Comparison of ENCODE assay signal across 8 cellular contexts in genomic region chr6:73579389-73579788, GRCh38. TPM values are rescaled to one million over a fixed set of nuclear protein-coding genes. Genes with fewer than 3 reads are reported as not detected.
DNase-seq lines count a peak whose midpoint lies in the region; ATAC-seq, FAIRE-seq and TF ChIP-seq lines count a peak whose summit lies in the region.

No MANE protein-coding gene starts in this region.

- H2AFZ ChIP-seq in astrocyte (ENCODE audit: low read depth, low read length), result no peak overlapping the region

- H3K9me3 ChIP-seq in astrocyte (ENCODE audit: insufficient read depth, low read depth, low read length) (no peaks in the 10 kb centered on the region), lung (ENCODE audit: control insufficient read depth in 2 of 2, insufficient read depth in 1 of 2, low read length in 1 of 2) (no peaks in the 10 kb centered on the region)

- H3K27ac ChIP-seq in astrocyte (ENCODE audit: low read depth, low read length) (peak overlapping the region; percentile 99), lung (ENCODE audit: low read depth in 1 of 2, low read length in 1 of 2) (peak overlapping the region; percentile 90 to 91)

- no peaks in the 10 kb centered on the region for H3K79me2 ChIP-seq in astrocyte (ENCODE audit: insufficient read depth, low read length)

- H3K27me3 ChIP-seq in astrocyte (ENCODE audit: insufficient read depth, low read length) (no peaks in the 10 kb centered on the region), lung (ENCODE audit: control insufficient read depth, insufficient read depth) (no peaks in the 10 kb centered on the region)

- H3K9me3 Mint-ChIP-seq in activated T-cell treated with anti-CD3 and anti-CD28 coated beads, Interleukin-2, amount 50 U/mL, for 24 hours, result peaks cover 2% of the 10 kb centered on the region
- H3K9me3 Mint-ChIP-seq in astrocyte (ENCODE audit: unreplicated experiment), result peaks cover 4% of the 10 kb centered on the region

- peaks cover 23% of the 10 kb centered on the region for H3K4me1 ChIP-seq in astrocyte (ENCODE audit: insufficient read depth, low read length)
- H3K4me1 ChIP-seq in lung (ENCODE audit: control insufficient read depth in 2 of 2, insufficient read depth in 2 of 2, low read length in 2 of 2), result peaks cover 4 to 9% of the 10 kb centered on the region in 2 donors

- ATAC-seq in lung (ENCODE audit: insufficient read depth, low FRiP score), result peak; percentile 8
- ATAC-seq in HG03460 (IDR thresholded peaks at IDR 0.05; ENCODE audit: unreplicated experiment), result no peak
- ATAC-seq in HG03039 (IDR thresholded peaks at IDR 0.05; ENCODE audit: unreplicated experiment), result no peak

- peak overlapping the region; percentile 92 for H3K9ac ChIP-seq in astrocyte (ENCODE audit: low read length)

- 67 to 81% methylated on average over 4 of the region's 4 CpGs for WGBS in lung, 2 donors

- peak overlapping the region; percentile 97 for H3K27ac Mint-ChIP-seq in activated T-cell treated with anti-CD3 and anti-CD28 coated beads, Interleukin-2, amount 50 U/mL, for 24 hours
- peak overlapping the region; percentile 99 for H3K27ac Mint-ChIP-seq in astrocyte (ENCODE audit: unreplicated experiment)

- H3K4me3 ChIP-seq in astrocyte (ENCODE audit: insufficient read depth, low read depth, low read length), result no peak overlapping the region
- no peak overlapping the region for H3K4me3 ChIP-seq in lung

- peaks cover 27% of the 10 kb centered on the region for H3K4me1 Mint-ChIP-seq in activated T-cell treated with anti-CD3 and anti-CD28 coated beads, Interleukin-2, amount 50 U/mL, for 24 hours (ENCODE audit: low read depth)
- H3K4me1 Mint-ChIP-seq in astrocyte (ENCODE audit: low read depth, unreplicated experiment), result peaks cover 24% of the 10 kb centered on the region

- H3K4me2 ChIP-seq in astrocyte (ENCODE audit: low read length), result peak overlapping the region; percentile 64

- H3K36me3 ChIP-seq in astrocyte (ENCODE audit: insufficient read depth, low read length), result no peaks in the 10 kb centered on the region
- H3K36me3 ChIP-seq in lung (ENCODE audit: control insufficient read depth in 2 of 2, insufficient read depth in 2 of 2, low read length in 2 of 2), result no peaks in the 10 kb centered on the region

- no peaks in the 10 kb centered on the region for H4K20me1 ChIP-seq in astrocyte (ENCODE audit: insufficient read depth, low read length)

- peaks cover 2% of the 10 kb centered on the region for H3K36me3 Mint-ChIP-seq in activated T-cell treated with anti-CD3 and anti-CD28 coated beads, Interleukin-2, amount 50 U/mL, for 24 hours (ENCODE audit: low read depth)
- H3K36me3 Mint-ChIP-seq in astrocyte (ENCODE audit: low read depth, unreplicated experiment), result peaks cover 2% of the 10 kb centered on the region

- no peak for TF ChIP-seq CTCF in astrocyte (IDR thresholded peaks at IDR 0.05; ENCODE audit: insufficient read depth, low read depth, low read length)
- TF ChIP-seq CTCF in lung (IDR thresholded peaks at IDR 0.05; ENCODE audit: control extremely low read depth, extremely low read depth), result no peak

- H3K27me3 Mint-ChIP-seq in activated T-cell treated with anti-CD3 and anti-CD28 coated beads, Interleukin-2, amount 50 U/mL, for 24 hours, result no peaks in the 10 kb centered on the region
- H3K27me3 Mint-ChIP-seq in astrocyte (ENCODE audit: low read depth, unreplicated experiment), result no peaks in the 10 kb centered on the region

- no peak overlapping the region for H3K4me3 Mint-ChIP-seq in activated T-cell treated with anti-CD3 and anti-CD28 coated beads, Interleukin-2, amount 50 U/mL, for 24 hours
- H3K4me3 Mint-ChIP-seq in astrocyte (ENCODE audit: unreplicated experiment), result peak overlapping the region; percentile 40

- peak; percentile 45 for DNase-seq in activated T-cell treated with anti-CD3 and anti-CD28 coated beads, Interleukin-2, amount 50 U/mL, for 24 hours
- no peak for DNase-seq in activated T-cell treated with anti-CD3 and anti-CD28 coated beads, Interleukin-2, amount 50 U/mL, for 1 hour
- DNase-seq in astrocyte (ENCODE audit: low read depth) (no peak), lung (ENCODE audit: low spot score) (no peak), urothelium cell line (ENCODE audit: low spot score) (peak; percentile 35), activated gamma-delta T cell (lab: John Stamatoyannopoulos, UW) (no peak)

- FAIRE-seq in astrocyte (lab: Jason Lieb, UNC) (no peak), urothelium cell line (lab: Jason Lieb, UNC) (no peak)

RNA-seq across cellular contexts. Expression of gene EEF1A1, which starts 58.6 kb away (rescaled TPM):
- total RNA-seq in astrocyte (7,239 and 8,216 TPM in 2 replicates), lung (over 10,000 TPM in 1 of 2 donors, 1,000 to 10,000 TPM in 1; 7,767 to 13,654 TPM)
- 1,000 to 10,000 TPM; 8,131 to 8,262 TPM for polyA plus RNA-seq in lung

Comparison
In these comparisons a context has a peak if more than half of its experiments do, and no peak if none do; other contexts are left out.
1. DNase-seq: peak in activated T-cell treated with anti-CD3 and anti-CD28 coated beads, Interleukin-2, amount 50 U/mL, for 24 hours (single experiment) and urothelium cell line (single experiment); none in activated T-cell treated with anti-CD3 and anti-CD28 coated beads, Interleukin-2, amount 50 U/mL, for 1 hour (single experiment), astrocyte (single experiment), lung (single experiment) and activated gamma-delta T cell (single experiment).